Comparison of ENCODE assay signal across 14 cellular contexts in the genomic region with DNA sequence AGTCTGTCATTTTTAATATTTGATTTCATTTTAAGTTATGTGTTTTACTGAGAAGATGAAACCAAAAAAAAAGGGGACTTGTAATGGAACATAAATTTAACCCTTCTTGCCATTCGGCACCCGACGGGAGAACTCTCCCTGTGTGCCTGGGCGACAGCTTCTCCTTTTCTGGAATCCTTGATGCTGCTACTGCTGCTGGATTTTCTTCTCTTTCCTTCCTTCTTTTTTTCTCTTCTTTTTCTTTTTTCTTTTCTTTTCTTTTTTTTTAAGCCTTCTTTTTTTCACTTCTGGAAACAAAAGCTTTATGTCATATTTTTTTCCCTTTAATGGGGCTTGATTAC. TPM values are rescaled to one million over a fixed set of nuclear protein-coding genes. Genes with fewer than 3 reads are reported as not detected.
"Had no signal": no experiment of that assay in that cellular context is flagged by ENCODE, and none has a peak within 500 bp of the region (broad histone marks: within the 10 kb centered on the region; RNA-seq: fewer than 3 reads in every experiment).

No MANE protein-coding gene starts in this region.

- DNase-seq: activated gamma-delta T cell treated with Interleukin-2 at 50 U/mL for 16 hours; activated naive CD8-positive, alpha-beta T cell treated with anti-CD3 and anti-CD28 coated beads, Interleukin-2, amount 10 ng/mL, durations not matched to agents 7 days and 5 days; activated T-cell treated with anti-CD3 and anti-CD28 coated beads, Interleukin-2, amount 50 U/mL, for 72 hours; aorta; heart right ventricle; left ventricle myocardium inferior; stimulated activated CD4-positive, alpha-beta T cell treated with anti-CD3 and anti-CD28 coated beads, Interleukin-1b, Interleukin-23, amount 100 ng/mL, for 48 hours; T-helper 17 cell; upper lobe of right lung had no signal

- H3K27ac Mint-ChIP-seq: activated naive CD8-positive, alpha-beta T cell treated with anti-CD3 and anti-CD28 coated beads, Interleukin-2, amount 10 ng/mL, durations not matched to agents 7 days and 5 days; activated T-cell treated with anti-CD3 and anti-CD28 coated beads, Interleukin-2, amount 50 U/mL, for 72 hours; memory B cell; stimulated activated memory B cell treated with anti-CD40 and anti-IgM and Interleukin-4, amounts not matched to agents 10 μg/mL and 1 μg/mL and 100 μg/mL, for 72 hours; T-helper 17 cell had no signal

- H3K4me1 Mint-ChIP-seq: activated naive CD8-positive, alpha-beta T cell treated with anti-CD3 and anti-CD28 coated beads, Interleukin-2, amount 10 ng/mL, durations not matched to agents 7 days and 5 days; memory B cell; stimulated activated memory B cell treated with anti-CD40 and anti-IgM and Interleukin-4, amounts not matched to agents 10 μg/mL and 1 μg/mL and 100 μg/mL, for 72 hours; T-helper 17 cell had no signal

- H3K4me3 ChIP-seq: heart right ventricle, left ventricle myocardium inferior, upper lobe of right lung had no signal

- H3K27ac ChIP-seq: heart right ventricle, left ventricle myocardium inferior, suprapubic skin, upper lobe of right lung had no signal

- H3K9me3 ChIP-seq: heart right ventricle, left ventricle myocardium inferior, suprapubic skin, upper lobe of right lung had no signal

- H3K4me3 Mint-ChIP-seq: activated naive CD8-positive, alpha-beta T cell treated with anti-CD3 and anti-CD28 coated beads, Interleukin-2, amount 10 ng/mL, durations not matched to agents 7 days and 5 days; activated T-cell treated with anti-CD3 and anti-CD28 coated beads, Interleukin-2, amount 50 U/mL, for 72 hours; memory B cell; stimulated activated memory B cell treated with anti-CD40 and anti-IgM and Interleukin-4, amounts not matched to agents 10 μg/mL and 1 μg/mL and 100 μg/mL, for 72 hours; T-helper 17 cell had no signal

- H3K36me3 ChIP-seq: heart right ventricle, left ventricle myocardium inferior, suprapubic skin, upper lobe of right lung had no signal

- H3K27me3 ChIP-seq: suprapubic skin, upper lobe of right lung had no signal

- H3K9me3 Mint-ChIP-seq: activated naive CD8-positive, alpha-beta T cell treated with anti-CD3 and anti-CD28 coated beads, Interleukin-2, amount 10 ng/mL, durations not matched to agents 7 days and 5 days; activated T-cell treated with anti-CD3 and anti-CD28 coated beads, Interleukin-2, amount 50 U/mL, for 72 hours had no signal

- H3K36me3 Mint-ChIP-seq: activated naive CD8-positive, alpha-beta T cell treated with anti-CD3 and anti-CD28 coated beads, Interleukin-2, amount 10 ng/mL, durations not matched to agents 7 days and 5 days; stimulated activated memory B cell treated with anti-CD40 and anti-IgM and Interleukin-4, amounts not matched to agents 10 μg/mL and 1 μg/mL and 100 μg/mL, for 72 hours had no signal

- H3K4me1 ChIP-seq: left ventricle myocardium inferior, upper lobe of right lung had no signal

RNA-seq across cellular contexts. Expression of a gene that starts 11.1 kb away (rescaled TPM):
- total RNA-seq: activated naive CD8-positive, alpha-beta T cell treated with anti-CD3 and anti-CD28 coated beads, Interleukin-2, amount 10 ng/mL, durations not matched to agents 7 days and 5 days; bronchial epithelial cell; endothelial cell of umbilical vein; T-helper 17 cell had no signal
